Comparison of ENCODE assay signal across 2 cellular contexts in the genomic region with DNA sequence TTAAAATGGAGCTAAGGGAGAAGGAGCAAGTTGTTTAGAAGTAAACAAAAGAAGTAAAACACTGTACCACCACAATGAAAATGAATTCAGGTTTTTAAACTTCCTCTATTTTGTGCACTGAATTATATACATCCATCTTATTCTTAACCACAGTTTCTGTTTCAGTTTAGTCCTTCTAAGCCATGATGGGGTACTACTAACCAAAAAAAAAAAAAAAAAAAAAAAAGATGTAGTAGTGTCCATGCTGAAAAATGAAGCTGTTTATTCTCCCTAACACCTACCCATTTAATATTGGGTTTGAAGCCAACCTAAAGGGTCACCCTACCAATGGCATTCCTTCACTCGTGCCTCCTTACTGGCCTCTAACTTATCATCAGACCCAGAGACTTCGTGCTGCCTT.
TF ChIP-seq lines count a peak whose summit lies in the region.

No MANE protein-coding gene starts in this region.

TF ChIP-seq in GM23338, 12 proteins besides CTCF, POLR2A, EP300 and RAD21 (continued from another document):
- TF ChIP-seq, protein P1, sequence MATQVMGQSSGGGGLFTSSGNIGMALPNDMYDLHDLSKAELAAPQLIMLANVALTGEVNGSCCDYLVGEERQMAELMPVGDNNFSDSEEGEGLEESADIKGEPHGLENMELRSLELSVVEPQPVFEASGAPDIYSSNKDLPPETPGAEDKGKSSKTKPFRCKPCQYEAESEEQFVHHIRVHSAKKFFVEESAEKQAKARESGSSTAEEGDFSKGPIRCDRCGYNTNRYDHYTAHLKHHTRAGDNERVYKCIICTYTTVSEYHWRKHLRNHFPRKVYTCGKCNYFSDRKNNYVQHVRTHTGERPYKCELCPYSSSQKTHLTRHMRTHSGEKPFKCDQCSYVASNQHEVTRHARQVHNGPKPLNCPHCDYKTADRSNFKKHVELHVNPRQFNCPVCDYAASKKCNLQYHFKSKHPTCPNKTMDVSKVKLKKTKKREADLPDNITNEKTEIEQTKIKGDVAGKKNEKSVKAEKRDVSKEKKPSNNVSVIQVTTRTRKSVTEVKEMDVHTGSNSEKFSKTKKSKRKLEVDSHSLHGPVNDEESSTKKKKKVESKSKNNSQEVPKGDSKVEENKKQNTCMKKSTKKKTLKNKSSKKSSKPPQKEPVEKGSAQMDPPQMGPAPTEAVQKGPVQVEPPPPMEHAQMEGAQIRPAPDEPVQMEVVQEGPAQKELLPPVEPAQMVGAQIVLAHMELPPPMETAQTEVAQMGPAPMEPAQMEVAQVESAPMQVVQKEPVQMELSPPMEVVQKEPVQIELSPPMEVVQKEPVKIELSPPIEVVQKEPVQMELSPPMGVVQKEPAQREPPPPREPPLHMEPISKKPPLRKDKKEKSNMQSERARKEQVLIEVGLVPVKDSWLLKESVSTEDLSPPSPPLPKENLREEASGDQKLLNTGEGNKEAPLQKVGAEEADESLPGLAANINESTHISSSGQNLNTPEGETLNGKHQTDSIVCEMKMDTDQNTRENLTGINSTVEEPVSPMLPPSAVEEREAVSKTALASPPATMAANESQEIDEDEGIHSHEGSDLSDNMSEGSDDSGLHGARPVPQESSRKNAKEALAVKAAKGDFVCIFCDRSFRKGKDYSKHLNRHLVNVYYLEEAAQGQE (IDR thresholded peaks at IDR 0.05; ENCODE audit: unreplicated experiment), result no peak
- TF ChIP-seq ETS1 (IDR thresholded peaks at IDR 0.05), result no peak
- no peak for TF ChIP-seq NANOG (IDR thresholded peaks at IDR 0.05; ENCODE audit: borderline replicate concordance)
- TF ChIP-seq EZH2 (IDR thresholded peaks at IDR 0.05; ENCODE audit: low read depth, unreplicated experiment), result no peak
- no peak for TF ChIP-seq CREB1 (CRISPR knock-in tag; IDR thresholded peaks at IDR 0.05; ENCODE audit: low read depth)
- TF ChIP-seq ZNF331 (CRISPR knock-in tag; IDR thresholded peaks at IDR 0.05; ENCODE audit: low read depth), result no peak
- no peak for TF ChIP-seq ZNF462 (CRISPR knock-in tag; IDR thresholded peaks at IDR 0.05)
- no peak for TF ChIP-seq ZNF114 (CRISPR knock-in tag; IDR thresholded peaks at IDR 0.05)

TF ChIP-seq in WTC11, 78 proteins besides CTCF, POLR2A, EP300 and RAD21 (continued from another document):
- no peak for TF ChIP-seq ZSCAN18 (CRISPR knock-in tag; IDR thresholded peaks at IDR 0.05)
